Comparison of ENCODE assay signal across 8 cellular contexts in the genomic region with DNA sequence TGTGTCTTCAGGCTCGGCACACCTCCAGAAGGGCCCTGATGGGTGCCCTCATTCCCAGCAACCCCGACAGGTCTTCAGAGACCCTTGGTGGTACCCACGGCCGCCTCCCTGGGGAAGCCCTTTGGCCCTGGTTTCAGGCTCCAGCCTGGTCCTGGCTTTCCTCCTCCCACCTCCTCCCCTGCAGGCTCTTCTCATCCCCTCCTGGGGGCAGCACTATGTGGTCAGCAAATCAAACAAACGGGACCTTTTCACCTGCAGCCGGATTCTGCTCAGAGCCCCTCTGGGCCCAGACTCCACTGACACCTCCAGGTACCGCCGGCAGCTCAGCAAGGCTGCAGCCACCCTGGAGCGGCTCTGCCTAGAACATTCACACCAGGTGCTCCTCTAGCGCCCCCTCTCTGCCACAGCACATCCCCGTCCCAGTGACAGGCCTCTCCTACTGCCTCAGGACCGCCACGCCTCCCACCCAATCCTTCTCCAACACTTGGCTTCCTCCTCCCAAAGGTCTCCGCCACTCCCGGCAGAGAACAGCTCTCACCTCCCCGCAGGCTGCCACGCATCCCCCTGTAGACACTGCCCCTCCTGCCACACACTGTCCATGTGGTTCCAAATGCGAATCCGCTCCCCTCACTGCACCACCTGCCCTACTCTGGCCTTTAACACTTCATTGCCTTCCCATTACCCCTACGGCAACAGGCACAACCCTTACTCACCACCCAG. TPM values are rescaled to one million over a fixed set of nuclear protein-coding genes. Genes with fewer than 3 reads are reported as not detected.
DNase-seq lines count a peak whose midpoint lies in the region; ATAC-seq, FAIRE-seq and TF ChIP-seq lines count a peak whose summit lies in the region.

No MANE protein-coding gene starts in this region.

- no peak overlapping the region for H3K4me3 ChIP-seq in effector memory CD4-positive, alpha-beta T cell (ENCODE audit: insufficient read depth, low read depth, low read length, poor library complexity, severe bottlenecking)
- H3K4me3 ChIP-seq in neutrophil (ENCODE audit: low read depth in 1 of 2, low read length in 1 of 2) = no peak overlapping the region

- FAIRE-seq in GM12892 (lab: Jason Lieb, UNC) (no peak), H54 (lab: Jason Lieb, UNC) (no peak)

- TF ChIP-seq POLR2A in GM12892 (IDR thresholded peaks at IDR 0.05; ENCODE audit: low read depth, low read length) = no peak; the same call in none of the 2 replicates
- TF ChIP-seq POLR2A in H54 (IDR thresholded peaks at IDR 0.05; ENCODE audit: low read depth, low read length) = no peak

- DNase-seq in AG09319 (ENCODE audit: extremely low read depth, low read depth) (no peak), GM12892 (ENCODE audit: insufficient read length) (peak; percentile 51), SHP77 treated with DMSO at 0.1 percent for 48 hours (lab: John Stamatoyannopoulos, UW) (peak; percentile 51), H54 (ENCODE audit: insufficient read length, low spot score) (no peak)
- DNase-seq in effector memory CD4-positive, alpha-beta T cell = no peak

- ATAC-seq in HG03378 (IDR thresholded peaks at IDR 0.05; ENCODE audit: unreplicated experiment) (no peak), HG03135 (IDR thresholded peaks at IDR 0.05; ENCODE audit: unreplicated experiment) (no peak)

- TF ChIP-seq CTCF in AG09319 (IDR thresholded peaks at IDR 0.05; ENCODE audit: low read depth, low read length) = peak; percentile 73
- no peak for TF ChIP-seq CTCF in neutrophil (IDR thresholded peaks at IDR 0.05)

- no peaks in the 10 kb centered on the region for H3K9me3 ChIP-seq in effector memory CD4-positive, alpha-beta T cell (ENCODE audit: control insufficient read depth, low read length)
- H3K9me3 ChIP-seq in neutrophil = no peaks in the 10 kb centered on the region

- H3K27me3 ChIP-seq in effector memory CD4-positive, alpha-beta T cell (replicated peaks; ENCODE audit: control insufficient read depth, insufficient read depth, low read length, poor library complexity, severe bottlenecking) = no peaks in the 10 kb centered on the region
- H3K27me3 ChIP-seq in neutrophil = no peaks in the 10 kb centered on the region

- H3K36me3 ChIP-seq in effector memory CD4-positive, alpha-beta T cell (ENCODE audit: control insufficient read depth, insufficient read depth, low read length) = peaks cover 91% of the 10 kb centered on the region
- peaks cover 100% of the 10 kb centered on the region for H3K36me3 ChIP-seq in neutrophil

- peaks cover 4% of the 10 kb centered on the region for H3K4me1 ChIP-seq in effector memory CD4-positive, alpha-beta T cell (ENCODE audit: control insufficient read depth, insufficient read depth, low read length, poor library complexity, severe bottlenecking)
- H3K4me1 ChIP-seq in neutrophil (ENCODE audit: control insufficient read depth in 1 of 2, insufficient read depth in 1 of 2, low read depth in 1 of 2, low read length in 1 of 2) = peaks cover 0 to 4% of the 10 kb centered on the region in 2 experiments

- peak overlapping the region; percentile 14 for H3K27ac ChIP-seq in effector memory CD4-positive, alpha-beta T cell (ENCODE audit: insufficient read depth, low read length, poor library complexity, severe bottlenecking)
- peak overlapping the region; percentile 23 for H3K27ac ChIP-seq in neutrophil

RNA-seq across cellular contexts. Expression of gene CORO7, which starts 12.0 kb away (rescaled TPM):
- 26.5 TPM for polyA plus RNA-seq in GM12892 (2012; ENCODE audit: missing spikeins)

RNA-seq across cellular contexts. Expression of gene DNAJA3, which starts 21.3 kb away (rescaled TPM):
- polyA plus RNA-seq in GM12892 (2012; ENCODE audit: missing spikeins) = 52.0 TPM

RNA-seq across cellular contexts. Expression of gene VASN, which starts 32.8 kb away (rescaled TPM):
- polyA plus RNA-seq in GM12892 (2012; ENCODE audit: missing spikeins) = not detected

RNA-seq across cellular contexts. Expression of gene PAM16, which starts 53.3 kb away (rescaled TPM):
- polyA plus RNA-seq in GM12892 (2012; ENCODE audit: missing spikeins) = 27.7 TPM

Comparison
In these comparisons a context has a peak if more than half of its experiments do, and no peak if none do; other contexts are left out.
1. DNase-seq: peak in GM12892 (single experiment) and SHP77 treated with DMSO at 0.1 percent for 48 hours (single experiment); none in AG09319 (single experiment), effector memory CD4-positive, alpha-beta T cell (0 of 3) and H54 (single experiment).